Comparison of ENCODE assay signal across 8 cellular contexts in genomic region chr12:46364777-46365580, GRCh38. TPM values are rescaled to one million over a fixed set of nuclear protein-coding genes. Genes with fewer than 3 reads are reported as not detected.
DNase-seq lines count a peak whose midpoint lies in the region; ATAC-seq, FAIRE-seq and TF ChIP-seq lines count a peak whose summit lies in the region.

No MANE protein-coding gene starts in this region.

- no peaks in the 10 kb centered on the region for H3K27me3 Mint-ChIP-seq in T-cell
- no peaks in the 10 kb centered on the region for H3K27me3 Mint-ChIP-seq in activated CD4-positive, alpha-beta T cell treated with anti-CD3 and anti-CD28 coated beads, Interleukin-2, amount 10 ng/mL, durations not matched to agents 7 days and 5 days

- POLR2A ChIA-PET in T-cell (lab: Charles Lee): interaction anchor here (0.6 to 1.5 kb wide), 4 partner anchors 11 to 524 kb away, joined by 3 to 4 read pairs (median 3); no protein-coding TSS in a partner anchor
- POLR2A ChIA-PET in activated CD4-positive, alpha-beta T cell treated with anti-CD3 and anti-CD28 coated beads, Interleukin-2, amount 10 ng/mL, durations not matched to agents 7 days and 5 days (lab: Charles Lee): no interaction called here

- H3K4me3 Mint-ChIP-seq in T-cell: no peak overlapping the region
- H3K4me3 Mint-ChIP-seq in activated CD4-positive, alpha-beta T cell treated with anti-CD3 and anti-CD28 coated beads, Interleukin-2, amount 10 ng/mL, durations not matched to agents 7 days and 5 days: no peak overlapping the region

- DNase-seq in T-cell (no peak), frontal cortex (ENCODE audit: low spot score in 2 of 2) (no peak), retinal pigment epithelial cell (ENCODE audit: low read depth) (peak; percentile 88), NCI-H524 treated with DMSO at 0.1 percent for 48 hours (lab: John Stamatoyannopoulos, UW) (no peak), GM19239 (ENCODE audit: insufficient read length, low spot score) (no peak)
- no peak for DNase-seq in activated CD4-positive, alpha-beta T cell treated with anti-CD3 and anti-CD28 coated beads, Interleukin-2, amount 10 ng/mL, durations not matched to agents 7 days and 5 days

- peak overlapping the region; percentile 66 to 69 for H3K27ac Mint-ChIP-seq in T-cell
- no peak overlapping the region for H3K27ac Mint-ChIP-seq in activated CD4-positive, alpha-beta T cell treated with anti-CD3 and anti-CD28 coated beads, Interleukin-2, amount 10 ng/mL, durations not matched to agents 7 days and 5 days

- no peaks in the 10 kb centered on the region for H3K9me3 Mint-ChIP-seq in T-cell
- no peaks in the 10 kb centered on the region for H3K9me3 Mint-ChIP-seq in activated CD4-positive, alpha-beta T cell treated with anti-CD3 and anti-CD28 coated beads, Interleukin-2, amount 10 ng/mL, durations not matched to agents 7 days and 5 days

- peaks cover 79 to 86% (median 84%) of the 10 kb centered on the region in 3 donors for H3K4me1 Mint-ChIP-seq in T-cell
- peaks cover 83% of the 10 kb centered on the region for H3K4me1 Mint-ChIP-seq in activated CD4-positive, alpha-beta T cell treated with anti-CD3 and anti-CD28 coated beads, Interleukin-2, amount 10 ng/mL, durations not matched to agents 7 days and 5 days

- H3K4me3 ChIP-seq in retinal pigment epithelial cell (ENCODE audit: low read length): no peak overlapping the region

- CTCF ChIA-PET in T-cell (lab: Charles Lee): interaction anchor here in 1 of 2 donors (0.5 kb wide), 1 partner anchor 21 kb away, joined by 3 read pairs; no protein-coding TSS in a partner anchor
- CTCF ChIA-PET in activated CD4-positive, alpha-beta T cell treated with anti-CD3 and anti-CD28 coated beads, Interleukin-2, amount 10 ng/mL, durations not matched to agents 7 days and 5 days (lab: Charles Lee): interaction anchor here (0.6 kb wide), 1 partner anchor 1223 kb away, joined by 3 read pairs; no protein-coding TSS in a partner anchor

- peaks cover 79% of the 10 kb centered on the region for H3K36me3 Mint-ChIP-seq in T-cell
- H3K36me3 Mint-ChIP-seq in activated CD4-positive, alpha-beta T cell treated with anti-CD3 and anti-CD28 coated beads, Interleukin-2, amount 10 ng/mL, durations not matched to agents 7 days and 5 days (ENCODE audit: low read depth): peaks cover 88% of the 10 kb centered on the region

- FAIRE-seq in frontal cortex (lab: Jason Lieb, UNC) (peak; percentile 10), GM19239 (lab: Jason Lieb, UNC) (no peak)

- TF ChIP-seq CTCF in retinal pigment epithelial cell (conservative IDR thresholded peaks at IDR 0.05; ENCODE audit: low read depth, low read length): no peak

- ATAC-seq in GM18502 (IDR thresholded peaks at IDR 0.05; ENCODE audit: poor library complexity, unreplicated experiment) (peak; percentile 35), T-cell (replicated peaks in 1 of 4) (no peak), HG03378 (IDR thresholded peaks at IDR 0.05; ENCODE audit: unreplicated experiment) (no peak)

RNA-seq across cellular contexts. Expression of gene SLC38A2, which starts 7.6 kb away (rescaled TPM):
- 100 to 1,000 TPM; 165 to 265 (median 217) TPM for total RNA-seq in T-cell
- total RNA-seq in frontal cortex: 252 TPM
- total RNA-seq in activated CD4-positive, alpha-beta T cell treated with anti-CD3 and anti-CD28 coated beads, Interleukin-2, amount 10 ng/mL, durations not matched to agents 7 days and 5 days: 100 to 1,000 TPM; 216 to 283 TPM
